Comparison of ENCODE assay signal across 12 cellular contexts in the genomic region with DNA sequence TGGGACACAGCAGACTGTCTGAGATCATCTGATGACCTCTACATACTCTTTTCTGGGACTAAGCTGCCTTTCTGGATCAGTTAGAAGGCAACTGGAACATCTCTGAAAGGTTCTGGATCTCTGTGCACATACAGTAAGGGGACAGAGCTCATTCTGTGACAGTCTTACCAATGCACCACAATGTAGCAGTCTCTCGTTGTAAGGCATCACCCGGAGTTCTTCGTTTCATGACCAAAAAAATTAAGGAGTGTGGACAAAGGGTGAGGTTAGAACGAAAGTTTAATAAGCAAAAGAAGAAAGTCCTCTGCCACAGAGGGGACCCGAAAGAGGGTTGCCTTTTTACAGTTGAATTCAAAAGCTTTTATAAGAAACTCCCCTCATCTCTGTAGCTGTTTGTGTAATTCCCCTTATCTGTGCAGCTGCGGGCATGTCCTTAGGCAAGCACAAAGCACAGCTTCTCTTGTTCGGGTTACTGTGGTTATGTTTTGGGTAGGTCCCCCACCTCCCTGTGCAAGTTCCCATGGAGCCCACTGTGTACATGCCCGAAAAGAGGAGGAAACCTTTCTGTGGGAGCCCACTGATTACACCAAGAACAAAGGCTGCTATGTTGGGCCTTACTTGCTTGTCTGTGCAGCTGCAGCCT. TPM values are rescaled to one million over a fixed set of nuclear protein-coding genes. Genes with fewer than 3 reads are reported as not detected.
DNase-seq lines count a peak whose midpoint lies in the region; ATAC-seq, FAIRE-seq and TF ChIP-seq lines count a peak whose summit lies in the region.
"Had no signal": no experiment of that assay in that cellular context is flagged by ENCODE, and none has a peak within 500 bp of the region (broad histone marks: within the 10 kb centered on the region; RNA-seq: fewer than 3 reads in every experiment).

No MANE protein-coding gene starts in this region.

- POLR2A ChIA-PET in CD4-positive, alpha-beta memory T cell (lab: Charles Lee; ENCODE audit: partially characterized antibody) = interaction anchor here (1.4 kb wide), 1 partner anchor 240 kb away, joined by 4 read pairs; no protein-coding TSS in a partner anchor

- H3K79me2 ChIP-seq in astrocyte (ENCODE audit: insufficient read depth, low read length) = no peaks in the 10 kb centered on the region

- peak; percentile 74 for ATAC-seq in GM19395 (IDR thresholded peaks at IDR 0.05; ENCODE audit: unreplicated experiment)
- peak; percentile 70 for ATAC-seq in HG02938 (IDR thresholded peaks at IDR 0.05; ENCODE audit: unreplicated experiment)

- no peaks in the 10 kb centered on the region for H3K27me3 ChIP-seq in astrocyte (ENCODE audit: insufficient read depth, low read length)
- no peaks in the 10 kb centered on the region for H3K27me3 ChIP-seq in testis
- no peaks in the 10 kb centered on the region for H3K27me3 ChIP-seq in CD4-positive, alpha-beta memory T cell (ENCODE audit: insufficient read depth, low read length)
- H3K27me3 ChIP-seq: Peyer's patch had no signal

- no peak for TF ChIP-seq CTCF in astrocyte (IDR thresholded peaks at IDR 0.05; ENCODE audit: insufficient read depth, low read depth, low read length)
- TF ChIP-seq CTCF in testis (IDR thresholded peaks at IDR 0.05) = no peak

- peaks cover 16% of the 10 kb centered on the region for H3K27me3 Mint-ChIP-seq in astrocyte (ENCODE audit: low read depth, unreplicated experiment)
- H3K27me3 Mint-ChIP-seq in CD4-positive, alpha-beta memory T cell = peaks cover 19 to 21% of the 10 kb centered on the region in 2 donors

- 45 to 53% methylated on average over 8 of the region's 8 CpGs for WGBS in testis, 2 donors

- H3K4me3 ChIP-seq in astrocyte (ENCODE audit: insufficient read depth, low read depth, low read length) (no peak overlapping the region), testis (no peak overlapping the region)
- no peak overlapping the region for H3K4me3 ChIP-seq in CD4-positive, alpha-beta memory T cell (ENCODE audit: low read length in 2 of 2)
- H3K4me3 ChIP-seq: Peyer's patch had no signal

- H3K4me1 Mint-ChIP-seq in astrocyte (ENCODE audit: low read depth, unreplicated experiment) = peaks cover 4% of the 10 kb centered on the region
- H3K4me1 Mint-ChIP-seq in CD4-positive, alpha-beta memory T cell = peaks cover 0 to 1% (median under 1%) of the 10 kb centered on the region in 4 donors
- H3K4me1 Mint-ChIP-seq: immature natural killer cell had no signal

- peak overlapping the region; percentile 66 for H3K27ac Mint-ChIP-seq in astrocyte (ENCODE audit: unreplicated experiment)
- H3K27ac Mint-ChIP-seq in CD4-positive, alpha-beta memory T cell = no peak overlapping the region
- H3K27ac Mint-ChIP-seq: immature natural killer cell had no signal

- intact Hi-C loops in testis (cut with DNase I; ENCODE audit: low total_unique reads) = no loop called here
- intact Hi-C loops in CD4-positive, alpha-beta memory T cell (cut with micrococcal nuclease) = no loop called here

- H3K4me2 ChIP-seq in astrocyte (ENCODE audit: low read length) = no peak overlapping the region

- no peak overlapping the region for H2AFZ ChIP-seq in astrocyte (ENCODE audit: low read depth, low read length)

- no peak for TF ChIP-seq POLR2A in testis (IDR thresholded peaks at IDR 0.05)

- no peak for DNase-seq in astrocyte (ENCODE audit: low read depth)
- DNase-seq in testis = peak; percentile 71
- DNase-seq in activated T-cell treated with anti-CD3 and anti-CD28 coated beads, Interleukin-2, amount 50 U/mL, for 48 hours = no peak
- DNase-seq in CD4-positive, alpha-beta memory T cell = no peak
- no peak for DNase-seq in NCI-H446 treated with DMSO at 0.1 percent for 48 hours (lab: John Stamatoyannopoulos, UW)
- DNase-seq: activated CD4-positive, CD25-positive, alpha-beta regulatory T cell; activated naive CD4-positive, alpha-beta T cell; HCEC 1CT; immature natural killer cell; Peyer's patch had no signal

- H3K27ac ChIP-seq in astrocyte (ENCODE audit: low read depth, low read length) = no peak overlapping the region
- peak overlapping the region; percentile 48 to 74 for H3K27ac ChIP-seq in testis
- H3K27ac ChIP-seq in CD4-positive, alpha-beta memory T cell (ENCODE audit: low read depth, low read length) = no peak overlapping the region
- H3K27ac ChIP-seq: Peyer's patch had no signal

- peaks cover 4% of the 10 kb centered on the region for H3K9me3 Mint-ChIP-seq in astrocyte (ENCODE audit: unreplicated experiment)
- peaks cover 0 to 2% (median 0%) of the 10 kb centered on the region in 8 donors for H3K9me3 Mint-ChIP-seq in CD4-positive, alpha-beta memory T cell

- no peak overlapping the region for H3K4me3 Mint-ChIP-seq in astrocyte (ENCODE audit: unreplicated experiment)
- H3K4me3 Mint-ChIP-seq in CD4-positive, alpha-beta memory T cell = no peak overlapping the region
- H3K4me3 Mint-ChIP-seq: immature natural killer cell had no signal

- H3K36me3 ChIP-seq in astrocyte (ENCODE audit: insufficient read depth, low read length) = no peaks in the 10 kb centered on the region
- no peaks in the 10 kb centered on the region for H3K36me3 ChIP-seq in testis (ENCODE audit: low read depth, missing control alignments)
- no peaks in the 10 kb centered on the region for H3K36me3 ChIP-seq in CD4-positive, alpha-beta memory T cell (ENCODE audit: insufficient read depth, low read length)
- H3K36me3 ChIP-seq: Peyer's patch had no signal

- H3K9me3 ChIP-seq in astrocyte (ENCODE audit: insufficient read depth, low read depth, low read length) (no peaks in the 10 kb centered on the region), testis (no peaks in the 10 kb centered on the region)
- H3K9me3 ChIP-seq in CD4-positive, alpha-beta memory T cell (ENCODE audit: control insufficient read depth in 1 of 2, low read length in 2 of 2) = no peaks in the 10 kb centered on the region
- H3K9me3 ChIP-seq: Peyer's patch had no signal

- no peaks in the 10 kb centered on the region for H3K36me3 Mint-ChIP-seq in astrocyte (ENCODE audit: low read depth, unreplicated experiment)
- no peaks in the 10 kb centered on the region for H3K36me3 Mint-ChIP-seq in CD4-positive, alpha-beta memory T cell
- H3K36me3 Mint-ChIP-seq: immature natural killer cell had no signal

- H3K9ac ChIP-seq in astrocyte (ENCODE audit: low read length) = no peak overlapping the region

- no peak for FAIRE-seq in astrocyte (lab: Jason Lieb, UNC)

- no peaks in the 10 kb centered on the region for H3K4me1 ChIP-seq in astrocyte (ENCODE audit: insufficient read depth, low read length)
- peaks cover 15% of the 10 kb centered on the region for H3K4me1 ChIP-seq in testis
- H3K4me1 ChIP-seq in CD4-positive, alpha-beta memory T cell (ENCODE audit: insufficient read depth, low read length) = no peaks in the 10 kb centered on the region
- H3K4me1 ChIP-seq: Peyer's patch had no signal

- no peaks in the 10 kb centered on the region for H4K20me1 ChIP-seq in astrocyte (ENCODE audit: insufficient read depth, low read length)

- CTCF ChIA-PET in CD4-positive, alpha-beta memory T cell (lab: Charles Lee; ENCODE audit: partially characterized antibody) = interaction anchor here (0.5 to 2.9 kb wide), 4 partner anchors 31 to 243 kb away, joined by 3 to 19 read pairs (median 4); no protein-coding TSS in a partner anchor

RNA-seq across cellular contexts. Expression of gene CACNA1E, which starts 53.2 kb away (rescaled TPM):
- total RNA-seq in astrocyte (0.07 and 0.14 TPM in 2 replicates), testis (10 to 100 TPM in 1 of 2 donors, 1 to 10 TPM in 1; 9.1 to 12.6 TPM)
- polyA plus RNA-seq in testis (ENCODE audit: insufficient read depth, low read depth, low replicate concordance) = 2.4 TPM
- not detected for total RNA-seq in CD4-positive, alpha-beta memory T cell
- not detected for polyA plus RNA-seq in CD4-positive, alpha-beta memory T cell
- polyA plus RNA-seq: immature natural killer cell had no signal

Comparison
In these comparisons a context has a peak if more than half of its experiments do, and no peak if none do; other contexts are left out.
1. H3K27ac ChIP-seq: peak in testis (2 of 2); none in astrocyte (single experiment) and CD4-positive, alpha-beta memory T cell (single experiment).